18 cellular contexts compared by ENCODE assay signal in genomic region chr15:98035134-98035533, GRCh38.
"Had no signal": no experiment of that assay in that cellular context is flagged by ENCODE, and none has a peak within 500 bp of the region (broad histone marks: within the 10 kb centered on the region; RNA-seq: fewer than 3 reads in every experiment).

No MANE protein-coding gene starts in this region.

- H3K4me2 ChIP-seq: neural progenitor cell had no signal

- DNase-seq: activated CD4-positive, alpha-beta T cell treated with anti-CD3 and anti-CD28 coated beads for 1 hour; activated CD8-positive, alpha-beta memory T cell treated with anti-CD3 and anti-CD28 coated beads for 24 hours; activated CD8-positive, alpha-beta memory T cell treated with anti-CD3 and anti-CD28 coated beads, Interleukin-2, amount 50 U/mL, for 48 hours; activated naive CD4-positive, alpha-beta T cell treated with Interleukin-2 at 50 U/mL for 16 hours; activated naive CD8-positive, alpha-beta T cell treated with anti-CD3 and anti-CD28 coated beads for 36 hours; activated T-cell treated with anti-CD3 and anti-CD28 coated beads, Interleukin-2, amount 50 U/mL, for 48 hours; cerebellar nuclear complex; cortex of kidney; effector CD4-positive, alpha-beta T cell; kidney; naive thymus-derived CD8-positive, alpha-beta T cell; spleen; stimulated activated CD4-positive, alpha-beta T cell treated with anti-CD3 and anti-CD28 coated beads, Interleukin-4, amount 100 ng/mL, for 4 hours; stimulated activated naive CD8-positive, alpha-beta T cell treated with anti-CD3 and anti-CD28 coated beads, Interleukin-15, Interleukin-2, amounts not matched to agents 100 U/mL and 50 U/mL, for 24 hours; T-helper 9 cell; tibial artery had no signal

- H3K4me3 ChIP-seq: lung, neural progenitor cell, spleen, tibial artery had no signal

- ATAC-seq: naive thymus-derived CD8-positive, alpha-beta T cell; stimulated activated naive CD8-positive, alpha-beta T cell treated with anti-CD3 and anti-CD28 coated beads, Interleukin-15, Interleukin-2, amounts not matched to agents 100 U/mL and 50 U/mL, for 24 hours had no signal

- H3K27me3 ChIP-seq: neural progenitor cell, spleen, tibial artery had no signal

- H3K4me1 ChIP-seq: neural progenitor cell, spleen, tibial artery had no signal

- H2AFZ ChIP-seq: neural progenitor cell had no signal

- H3K36me3 ChIP-seq: neural progenitor cell, spleen, tibial artery had no signal

- H3K9ac ChIP-seq: neural progenitor cell had no signal

- H3K27ac ChIP-seq: neural progenitor cell, spleen, tibial artery had no signal

- H3K9me3 ChIP-seq: spleen, tibial artery had no signal
